2 cellular contexts compared by ENCODE assay signal in genomic region chr16:3165111-3165822, GRCh38.
A peak's percentile ranks its signal among the peaks of the same experiment; 100 is the strongest.
TF ChIP-seq lines count a peak whose summit lies in the region.

No MANE protein-coding gene starts in this region.

TF ChIP-seq in K562, 482 proteins besides CTCF, POLR2A, EP300 and RAD21:
- no peak for TF ChIP-seq BRD9 (IDR thresholded peaks at IDR 0.05; ENCODE audit: low read depth, partially characterized antibody)
- TF ChIP-seq USF2 (CRISPR knock-in tag; IDR thresholded peaks at IDR 0.05), result peak; percentile 37; the same call in 1 of the 2 replicates
- no peak for TF ChIP-seq KDM1A (IDR thresholded peaks at IDR 0.05)
- no peak for TF ChIP-seq PATZ1 (CRISPR knock-in tag; IDR thresholded peaks at IDR 0.05; ENCODE audit: borderline replicate concordance)
- TF ChIP-seq ARID3A (IDR thresholded peaks at IDR 0.05; ENCODE audit: borderline replicate concordance, low read depth, low read length), result no peak
- TF ChIP-seq USF1 (CRISPR knock-in tag; IDR thresholded peaks at IDR 0.05), result peak; percentile 40; the same call in 1 of the 2 replicates
- no peak for TF ChIP-seq MEF2A (IDR thresholded peaks at IDR 0.05; ENCODE audit: control insufficient read depth, low read depth, low read length)
- no peak for TF ChIP-seq MBD2 (IDR thresholded peaks at IDR 0.05; ENCODE audit: borderline replicate concordance, low read depth)
- TF ChIP-seq RAD51 (IDR thresholded peaks at IDR 0.05; ENCODE audit: borderline replicate concordance, low read depth), result peak; percentile 54; the same call in 1 of the 2 replicates
TF ChIP-seq in K562: peak in this region for 3.

TF ChIP-seq in neural cell, 6 proteins besides CTCF, POLR2A, EP300 and RAD21:
- TF ChIP-seq SMC3 (conservative IDR thresholded peaks at IDR 0.05; ENCODE audit: poor library complexity), result no peak
- TF ChIP-seq REST (IDR thresholded peaks at IDR 0.05; ENCODE audit: borderline replicate concordance), result no peak
- no peak for TF ChIP-seq MXI1 (conservative IDR thresholded peaks at IDR 0.05; ENCODE audit: poor library complexity, severe bottlenecking)
- TF ChIP-seq POLR2AphosphoS5 (IDR thresholded peaks at IDR 0.05), result no peak
- no peak for TF ChIP-seq EZH2 (IDR thresholded peaks at IDR 0.05; ENCODE audit: borderline replicate concordance, insufficient read depth, low read length, poor library complexity, severe bottlenecking)
- no peak for TF ChIP-seq TAF1 (IDR thresholded peaks at IDR 0.05; ENCODE audit: low read depth)
